1 cellular context compared by ENCODE assay signal in the genomic region with DNA sequence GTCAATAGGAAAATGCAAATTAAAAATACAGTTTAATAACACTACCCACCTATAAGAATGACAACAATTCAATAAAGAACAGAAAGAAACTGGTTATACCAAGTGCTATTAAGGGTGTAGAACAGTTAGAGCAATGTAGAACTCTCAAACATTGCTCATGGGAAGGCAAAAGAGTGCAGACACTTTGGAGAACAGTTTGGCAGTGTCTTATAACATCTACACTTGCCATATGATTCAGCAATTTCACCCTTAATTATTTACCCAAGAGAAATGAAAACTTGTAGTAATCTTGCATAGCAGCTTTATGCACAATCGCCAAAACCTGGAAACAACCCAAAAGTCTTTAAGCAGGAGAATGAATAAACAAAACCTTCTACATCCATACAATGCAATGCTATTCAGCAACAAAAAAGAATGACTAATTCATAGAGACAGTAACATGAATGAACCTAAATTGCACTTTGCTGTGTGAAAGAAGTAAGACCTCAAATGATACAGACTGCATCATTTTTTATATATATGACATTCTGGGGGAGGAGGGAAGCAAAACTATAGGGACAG.
TF ChIP-seq lines count a peak whose summit lies in the region.

No MANE protein-coding gene starts in this region.

TF ChIP-seq in SK-N-SH treated with all-trans-retinoic acid at 6 μM for 48 hours, 23 proteins besides CTCF, POLR2A, EP300 and RAD21 (continued from another document):
- no peak for TF ChIP-seq ZC3H10 (CRISPR knock-in tag; IDR thresholded peaks at IDR 0.05)
- no peak for TF ChIP-seq ISL1 (CRISPR knock-in tag; IDR thresholded peaks at IDR 0.05)
- no peak for TF ChIP-seq OSR1 (CRISPR knock-in tag; IDR thresholded peaks at IDR 0.05)
- no peak for TF ChIP-seq ZNF8 (CRISPR knock-in tag; IDR thresholded peaks at IDR 0.05)
- no peak for TF ChIP-seq ZNF70 (CRISPR knock-in tag; IDR thresholded peaks at IDR 0.05)
- TF ChIP-seq BACH2 (CRISPR knock-in tag; IDR thresholded peaks at IDR 0.05; ENCODE audit: borderline replicate concordance) = no peak
- no peak for TF ChIP-seq TOX (CRISPR knock-in tag; IDR thresholded peaks at IDR 0.05; ENCODE audit: borderline replicate concordance)
- TF ChIP-seq, protein P1, sequence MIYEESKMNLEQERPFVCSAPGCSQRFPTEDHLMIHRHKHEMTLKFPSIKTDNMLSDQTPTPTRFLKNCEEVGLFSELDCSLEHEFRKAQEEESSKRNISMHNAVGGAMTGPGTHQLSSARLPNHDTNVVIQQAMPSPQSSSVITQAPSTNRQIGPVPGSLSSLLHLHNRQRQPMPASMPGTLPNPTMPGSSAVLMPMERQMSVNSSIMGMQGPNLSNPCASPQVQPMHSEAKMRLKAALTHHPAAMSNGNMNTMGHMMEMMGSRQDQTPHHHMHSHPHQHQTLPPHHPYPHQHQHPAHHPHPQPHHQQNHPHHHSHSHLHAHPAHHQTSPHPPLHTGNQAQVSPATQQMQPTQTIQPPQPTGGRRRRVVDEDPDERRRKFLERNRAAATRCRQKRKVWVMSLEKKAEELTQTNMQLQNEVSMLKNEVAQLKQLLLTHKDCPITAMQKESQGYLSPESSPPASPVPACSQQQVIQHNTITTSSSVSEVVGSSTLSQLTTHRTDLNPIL (CRISPR knock-in tag; IDR thresholded peaks at IDR 0.05; ENCODE audit: low read depth) = no peak
- no peak for TF ChIP-seq RARB (CRISPR knock-in tag; IDR thresholded peaks at IDR 0.05)
- TF ChIP-seq TCF4 (CRISPR knock-in tag; IDR thresholded peaks at IDR 0.05; ENCODE audit: borderline replicate concordance) = no peak
- TF ChIP-seq ZNF565 (CRISPR knock-in tag; conservative IDR thresholded peaks at IDR 0.05; ENCODE audit: low read depth) = no peak
- no peak for TF ChIP-seq ESRRG (CRISPR knock-in tag; IDR thresholded peaks at IDR 0.05)
- no peak for TF ChIP-seq CSDC2 (CRISPR knock-in tag; IDR thresholded peaks at IDR 0.05)
- no peak for TF ChIP-seq GLIS3 (CRISPR knock-in tag; IDR thresholded peaks at IDR 0.05)
- no peak for TF ChIP-seq SNAI2 (CRISPR knock-in tag; IDR thresholded peaks at IDR 0.05)
- TF ChIP-seq, protein P2, sequence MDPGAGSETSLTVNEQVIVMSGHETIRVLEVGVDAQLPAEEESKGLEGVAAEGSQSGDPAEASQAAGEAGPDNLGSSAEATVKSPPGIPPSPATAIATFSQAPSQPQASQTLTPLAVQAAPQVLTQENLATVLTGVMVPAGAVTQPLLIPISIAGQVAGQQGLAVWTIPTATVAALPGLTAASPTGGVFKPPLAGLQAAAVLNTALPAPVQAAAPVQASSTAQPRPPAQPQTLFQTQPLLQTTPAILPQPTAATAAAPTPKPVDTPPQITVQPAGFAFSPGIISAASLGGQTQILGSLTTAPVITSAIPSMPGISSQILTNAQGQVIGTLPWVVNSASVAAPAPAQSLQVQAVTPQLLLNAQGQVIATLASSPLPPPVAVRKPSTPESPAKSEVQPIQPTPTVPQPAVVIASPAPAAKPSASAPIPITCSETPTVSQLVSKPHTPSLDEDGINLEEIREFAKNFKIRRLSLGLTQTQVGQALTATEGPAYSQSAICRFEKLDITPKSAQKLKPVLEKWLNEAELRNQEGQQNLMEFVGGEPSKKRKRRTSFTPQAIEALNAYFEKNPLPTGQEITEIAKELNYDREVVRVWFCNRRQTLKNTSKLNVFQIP (CRISPR knock-in tag; IDR thresholded peaks at IDR 0.05; ENCODE audit: borderline replicate concordance, low read depth) = no peak
- no peak for TF ChIP-seq ARNTL (CRISPR knock-in tag; IDR thresholded peaks at IDR 0.05; ENCODE audit: borderline replicate concordance, low read depth)
- TF ChIP-seq, protein P3, sequence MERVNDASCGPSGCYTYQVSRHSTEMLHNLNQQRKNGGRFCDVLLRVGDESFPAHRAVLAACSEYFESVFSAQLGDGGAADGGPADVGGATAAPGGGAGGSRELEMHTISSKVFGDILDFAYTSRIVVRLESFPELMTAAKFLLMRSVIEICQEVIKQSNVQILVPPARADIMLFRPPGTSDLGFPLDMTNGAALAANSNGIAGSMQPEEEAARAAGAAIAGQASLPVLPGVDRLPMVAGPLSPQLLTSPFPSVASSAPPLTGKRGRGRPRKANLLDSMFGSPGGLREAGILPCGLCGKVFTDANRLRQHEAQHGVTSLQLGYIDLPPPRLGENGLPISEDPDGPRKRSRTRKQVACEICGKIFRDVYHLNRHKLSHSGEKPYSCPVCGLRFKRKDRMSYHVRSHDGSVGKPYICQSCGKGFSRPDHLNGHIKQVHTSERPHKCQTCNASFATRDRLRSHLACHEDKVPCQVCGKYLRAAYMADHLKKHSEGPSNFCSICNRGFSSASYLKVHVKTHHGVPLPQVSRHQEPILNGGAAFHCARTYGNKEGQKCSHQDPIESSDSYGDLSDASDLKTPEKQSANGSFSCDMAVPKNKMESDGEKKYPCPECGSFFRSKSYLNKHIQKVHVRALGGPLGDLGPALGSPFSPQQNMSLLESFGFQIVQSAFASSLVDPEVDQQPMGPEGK (CRISPR knock-in tag; IDR thresholded peaks at IDR 0.05; ENCODE audit: borderline replicate concordance) = no peak
